ENCODE assay signal across 1 cellular context in the genomic region with DNA sequence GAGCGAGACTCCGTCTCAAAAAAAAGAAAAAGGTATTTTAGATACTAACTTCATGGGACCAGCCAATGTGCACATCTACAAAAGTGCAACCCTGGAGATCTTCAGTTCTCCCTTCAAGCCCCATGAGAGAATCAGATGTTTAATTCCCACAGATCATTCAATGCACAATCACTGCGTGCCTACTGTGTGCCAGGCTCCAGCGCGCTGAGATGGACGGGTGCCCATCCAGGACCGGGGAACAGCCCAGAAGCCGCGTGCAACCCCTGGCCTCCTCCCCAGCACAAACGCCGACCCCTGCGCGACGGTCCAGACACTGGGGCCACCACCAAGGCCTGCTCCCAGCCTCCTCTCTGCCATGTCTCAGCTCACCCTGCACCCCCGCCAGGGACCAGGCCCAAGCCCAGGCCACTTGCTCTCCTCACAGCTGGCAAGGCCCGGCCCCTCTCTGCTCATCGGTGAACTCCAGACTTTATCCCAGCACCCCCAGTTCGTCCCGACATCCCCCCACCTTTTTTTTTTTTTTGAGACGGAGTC.
TF ChIP-seq lines count a peak whose summit lies in the region.

No MANE protein-coding gene starts in this region.

TF ChIP-seq in K562, 482 proteins besides CTCF, POLR2A, EP300 and RAD21:
- no peak for TF ChIP-seq ZNF134 (CRISPR knock-in tag; conservative IDR thresholded peaks at IDR 0.05)
- no peak for TF ChIP-seq RFX1 (IDR thresholded peaks at IDR 0.05)
- TF ChIP-seq, protein P1, sequence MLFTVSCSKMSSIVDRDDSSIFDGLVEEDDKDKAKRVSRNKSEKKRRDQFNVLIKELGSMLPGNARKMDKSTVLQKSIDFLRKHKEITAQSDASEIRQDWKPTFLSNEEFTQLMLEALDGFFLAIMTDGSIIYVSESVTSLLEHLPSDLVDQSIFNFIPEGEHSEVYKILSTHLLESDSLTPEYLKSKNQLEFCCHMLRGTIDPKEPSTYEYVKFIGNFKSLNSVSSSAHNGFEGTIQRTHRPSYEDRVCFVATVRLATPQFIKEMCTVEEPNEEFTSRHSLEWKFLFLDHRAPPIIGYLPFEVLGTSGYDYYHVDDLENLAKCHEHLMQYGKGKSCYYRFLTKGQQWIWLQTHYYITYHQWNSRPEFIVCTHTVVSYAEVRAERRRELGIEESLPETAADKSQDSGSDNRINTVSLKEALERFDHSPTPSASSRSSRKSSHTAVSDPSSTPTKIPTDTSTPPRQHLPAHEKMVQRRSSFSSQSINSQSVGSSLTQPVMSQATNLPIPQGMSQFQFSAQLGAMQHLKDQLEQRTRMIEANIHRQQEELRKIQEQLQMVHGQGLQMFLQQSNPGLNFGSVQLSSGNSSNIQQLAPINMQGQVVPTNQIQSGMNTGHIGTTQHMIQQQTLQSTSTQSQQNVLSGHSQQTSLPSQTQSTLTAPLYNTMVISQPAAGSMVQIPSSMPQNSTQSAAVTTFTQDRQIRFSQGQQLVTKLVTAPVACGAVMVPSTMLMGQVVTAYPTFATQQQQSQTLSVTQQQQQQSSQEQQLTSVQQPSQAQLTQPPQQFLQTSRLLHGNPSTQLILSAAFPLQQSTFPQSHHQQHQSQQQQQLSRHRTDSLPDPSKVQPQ (CRISPR knock-in tag; IDR thresholded peaks at IDR 0.05; ENCODE audit: borderline replicate concordance), result no peak
- no peak for TF ChIP-seq PCBP1 (IDR thresholded peaks at IDR 0.05; ENCODE audit: low read depth, low read length, poor library complexity, severe bottlenecking)
- TF ChIP-seq, protein P2, sequence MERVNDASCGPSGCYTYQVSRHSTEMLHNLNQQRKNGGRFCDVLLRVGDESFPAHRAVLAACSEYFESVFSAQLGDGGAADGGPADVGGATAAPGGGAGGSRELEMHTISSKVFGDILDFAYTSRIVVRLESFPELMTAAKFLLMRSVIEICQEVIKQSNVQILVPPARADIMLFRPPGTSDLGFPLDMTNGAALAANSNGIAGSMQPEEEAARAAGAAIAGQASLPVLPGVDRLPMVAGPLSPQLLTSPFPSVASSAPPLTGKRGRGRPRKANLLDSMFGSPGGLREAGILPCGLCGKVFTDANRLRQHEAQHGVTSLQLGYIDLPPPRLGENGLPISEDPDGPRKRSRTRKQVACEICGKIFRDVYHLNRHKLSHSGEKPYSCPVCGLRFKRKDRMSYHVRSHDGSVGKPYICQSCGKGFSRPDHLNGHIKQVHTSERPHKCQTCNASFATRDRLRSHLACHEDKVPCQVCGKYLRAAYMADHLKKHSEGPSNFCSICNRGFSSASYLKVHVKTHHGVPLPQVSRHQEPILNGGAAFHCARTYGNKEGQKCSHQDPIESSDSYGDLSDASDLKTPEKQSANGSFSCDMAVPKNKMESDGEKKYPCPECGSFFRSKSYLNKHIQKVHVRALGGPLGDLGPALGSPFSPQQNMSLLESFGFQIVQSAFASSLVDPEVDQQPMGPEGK (CRISPR knock-in tag; IDR thresholded peaks at IDR 0.05; ENCODE audit: borderline replicate concordance), result no peak
- TF ChIP-seq NFYB (IDR thresholded peaks at IDR 0.05; ENCODE audit: extremely low read depth, insufficient read length), result no peak
- TF ChIP-seq ZKSCAN1 (IDR thresholded peaks at IDR 0.05; ENCODE audit: low read depth, low read length), result peak; percentile 69; the same call in 1 of the 2 replicates
- peak; percentile 48; the same call in 1 of the 2 replicates for TF ChIP-seq POLR2G (IDR thresholded peaks at IDR 0.05; ENCODE audit: low read depth, low read length)
- no peak for TF ChIP-seq POLR2B (IDR thresholded peaks at IDR 0.05; ENCODE audit: low read depth, partially characterized antibody)
- TF ChIP-seq HMGN3 (IDR thresholded peaks at IDR 0.05; ENCODE audit: borderline replicate concordance, extremely low read depth, insufficient read length, low read depth, low read length), result no peak
- no peak for TF ChIP-seq NRF1 (conservative IDR thresholded peaks at IDR 0.05 in 1 of 2, IDR thresholded peaks at IDR 0.05 in 1 of 2)
- no peak for TF ChIP-seq CHD1 (IDR thresholded peaks at IDR 0.05; ENCODE audit: low read length)
- TF ChIP-seq ZNF143 (CRISPR knock-in tag; IDR thresholded peaks at IDR 0.05), result no peak
- no peak for TF ChIP-seq ZNF551 (CRISPR knock-in tag; IDR thresholded peaks at IDR 0.05)
